In genomic region chr6:34696739-34697543, GRCh38 we compare ENCODE assay signal across 8 cellular contexts. TPM values are rescaled to one million over a fixed set of nuclear protein-coding genes. Genes with fewer than 3 reads are reported as not detected.
DNase-seq lines count a peak whose midpoint lies in the region; ATAC-seq, FAIRE-seq and TF ChIP-seq lines count a peak whose summit lies in the region.

ILRUN (minus strand) TSS chr6:34696767; CDS start chr6:34696603, 164 bp downstream.

- H3K18ac ChIP-seq in IMR-90 (ENCODE audit: low read depth, low read length), result peak within 1 kb of the TSS; percentile 84

- H3K56ac ChIP-seq in IMR-90 (ENCODE audit: extremely low read depth, insufficient read depth, low read length), result peak within 1 kb of the TSS; percentile 89

- no peak for TF ChIP-seq POLR2A in IMR-90 (IDR thresholded peaks at IDR 0.05; ENCODE audit: low read depth, low read length)
- TF ChIP-seq POLR2A in endothelial cell of umbilical vein (IDR thresholded peaks at IDR 0.05; ENCODE audit: low read depth, low read length), result peak; percentile 45

- H3K9me1 ChIP-seq in IMR-90 (ENCODE audit: insufficient read depth, low read length) (peaks cover 15% of the 10 kb centered on the region; the same call in 1 of the 2 replicates), endothelial cell of umbilical vein (replicated peaks; ENCODE audit: control insufficient read depth, extremely low read depth, insufficient read depth, low read length) (no peaks in the 10 kb centered on the region)

- peaks cover 11 to 46% of the 10 kb centered on the region in 2 experiments; a peak in 3 of 4 replicates for H3K79me1 ChIP-seq in IMR-90 (ENCODE audit: low read depth in 1 of 2, low read length in 2 of 2)

- peaks cover 42% of the 10 kb centered on the region for H4K20me1 ChIP-seq in IMR-90 (ENCODE audit: insufficient read depth, low read length)
- H4K20me1 ChIP-seq in OCI-LY7 (ENCODE audit: insufficient read depth, low read length), result peaks cover 11% of the 10 kb centered on the region; the same call in 1 of the 2 replicates
- peaks cover 4% of the 10 kb centered on the region for H4K20me1 ChIP-seq in endothelial cell of umbilical vein (replicated peaks; ENCODE audit: control insufficient read depth, extremely low read depth, insufficient read depth, low read length)

- H3K4me3 ChIP-seq in IMR-90 (ENCODE audit: insufficient read depth, low read depth, low read length) (peak within 1 kb of the TSS; percentile 89), OCI-LY7 (ENCODE audit: low read depth, low read length, poor library complexity, severe bottlenecking) (peak within 1 kb of the TSS; percentile 97), endothelial cell of umbilical vein (replicated peaks in 1 of 3; ENCODE audit: insufficient read depth in 1 of 3, low read depth in 1 of 3, low read length in 3 of 3) (peak within 1 kb of the TSS; percentile 81 to 92 (median 83))

- CTCF ChIA-PET in IMR-90 (lab: Yijun Ruan, JAX), result no interaction called here
- CTCF ChIA-PET in OCI-LY7 (lab: Charles Lee; ENCODE audit: unreplicated experiment), result interaction anchor here (0.5 to 1.0 kb wide), 4 partner anchors 25 to 986 kb away, joined by 3 to 6 read pairs (median 4); partner anchors contain the start of gene UQCC2
- CTCF ChIA-PET in endothelial cell of umbilical vein (lab: Charles Lee), result interaction anchor here (0.6 to 1.6 kb wide), 10 partner anchors 11 to 282 kb away, joined by 3 to 6 read pairs (median 4); partner anchors contain the start of genes BLTP3A and SNRPC

- dilution Hi-C loops in IMR-90 (cut with HindIII; ENCODE audit: low sequenced_read_pairs, unreplicated experiment), result no loop called here
- dilution Hi-C loops in endothelial cell of umbilical vein (cut with MboI; ENCODE audit: extremely low pct_ligation_motif_present, low sequenced_read_pairs), result no loop called here

- H3K79me2 ChIP-seq in OCI-LY7 (ENCODE audit: insufficient read depth, low read depth, low read length) (peaks cover 50% of the 10 kb centered on the region), endothelial cell of umbilical vein (ENCODE audit: control insufficient read depth, insufficient read depth, low read length) (peaks cover 45% of the 10 kb centered on the region)

- H4K8ac ChIP-seq in IMR-90 (ENCODE audit: low read depth in 2 of 2, low read length in 2 of 2), result peak within 1 kb of the TSS; percentile 91 to 96

- H3K14ac ChIP-seq in IMR-90 (replicated peaks; ENCODE audit: low read depth, low read length), result peak within 1 kb of the TSS; percentile 98

- intact Hi-C loops in IMR-90 (cut with micrococcal nuclease), result loop anchor here (2.0 to 5.0 kb wide), 2 partner anchors 60 to 90 kb away; partner anchors contain the start of gene SNRPC
- intact Hi-C loops in OCI-LY7 (cut with micrococcal nuclease; ENCODE audit: unreplicated experiment), result loop anchor here (1.0 to 2.0 kb wide), 2 partner anchors 22 to 94 kb away; no protein-coding TSS in a partner anchor
- intact Hi-C loops in endothelial cell of umbilical vein (cut with micrococcal nuclease), result loop anchor here (1.0 to 5.0 kb wide), 2 partner anchors 40 to 60 kb away; partner anchors contain the start of gene SNRPC

- H2AK5ac ChIP-seq in IMR-90 (ENCODE audit: low read depth, low read length), result peak within 1 kb of the TSS; percentile 85

- in situ Hi-C loops in Caki2 (cut with HindIII; ENCODE audit: low pct_unique_long_range_greater_than_20kb, low sequenced_read_pairs) (no loop called here), IMR-90 (cut with MboI; ENCODE audit: low sequenced_read_pairs) (no loop called here)

- H3K4me2 ChIP-seq in IMR-90 (ENCODE audit: low read depth, low read length) (peak within 1 kb of the TSS; percentile 98), OCI-LY7 (ENCODE audit: low read length) (peak within 1 kb of the TSS; percentile 95), endothelial cell of umbilical vein (ENCODE audit: insufficient read depth, low read length) (peak within 1 kb of the TSS; percentile 97)

- peak within 1 kb of the TSS; percentile 100 for H2AK9ac ChIP-seq in IMR-90 (replicated peaks; ENCODE audit: low read depth, low read length, poor library complexity)

- H3K23ac ChIP-seq in IMR-90 (ENCODE audit: low read depth, low read length), result peak within 1 kb of the TSS; percentile 99

- BruUV-seq in IMR-90 (replicated peaks; lab: Mats Ljungman, UMichigan), result no TSS peak
- BruUV-seq in OCI-LY7 (replicated peaks; lab: Mats Ljungman, UMichigan), result TSS peak; percentile 100
- BruUV-seq in endothelial cell of umbilical vein (replicated peaks; lab: Mats Ljungman, UMichigan), result TSS peak; percentile 99

- H3K9ac ChIP-seq in IMR-90 (ENCODE audit: low read depth, low read length) (peak within 1 kb of the TSS; percentile 89), endothelial cell of umbilical vein (replicated peaks; ENCODE audit: extremely low read depth, insufficient read depth, low read length) (peak within 1 kb of the TSS; percentile 90)

- H3K27ac ChIP-seq in IMR-90 (ENCODE audit: insufficient read depth, low read length) (peak within 1 kb of the TSS; percentile 95), OCI-LY7 (ENCODE audit: low read depth, low read length, poor library complexity, severe bottlenecking) (peak within 1 kb of the TSS; percentile 65), endothelial cell of umbilical vein (ENCODE audit: insufficient read depth, low read depth, low read length) (peak within 1 kb of the TSS; percentile 77)

- H2AFZ ChIP-seq in IMR-90 (replicated peaks; ENCODE audit: low read length, poor library complexity), result peak within 1 kb of the TSS; percentile 92
- H2AFZ ChIP-seq in OCI-LY7 (ENCODE audit: low read length), result peak within 1 kb of the TSS; percentile 97
- peak within 1 kb of the TSS; percentile 96 for H2AFZ ChIP-seq in endothelial cell of umbilical vein (ENCODE audit: low read depth, low read length)

- ATAC-seq in GM21515 (IDR thresholded peaks at IDR 0.05; ENCODE audit: unreplicated experiment) (peak; percentile 61), IMR-90 (ENCODE audit: low read depth) (peak; percentile 97)

- H3K9me2 ChIP-seq in OCI-LY7 (ENCODE audit: insufficient read depth, low read length), result no peaks in the 10 kb centered on the region

- no peak for TF ChIP-seq CTCF in IMR-90 (conservative IDR thresholded peaks at IDR 0.05; ENCODE audit: low read depth, low read length)
- TF ChIP-seq CTCF in OCI-LY7 (conservative IDR thresholded peaks at IDR 0.05; ENCODE audit: low read length), result no peak
- TF ChIP-seq CTCF in endothelial cell of umbilical vein (IDR thresholded peaks at IDR 0.05; ENCODE audit: extremely low read depth in 1 of 2, insufficient read depth in 1 of 2, low read depth in 1 of 2, low read length in 2 of 2), result no peak

- WGBS in IMR-90 (ENCODE audit: extremely low coverage in 2 of 2, insufficient read length in 1 of 2), 2 experiments, result no CpG with 5 or more reads among the region's 49 CpGs

- H2BK15ac ChIP-seq in IMR-90 (ENCODE audit: low read depth, low read length), result peak within 1 kb of the TSS; percentile 74; the same call in 1 of the 3 replicates

- H3K27me3 ChIP-seq in IMR-90 (ENCODE audit: control insufficient read depth, insufficient read depth, low read length) (no peaks in the 10 kb centered on the region), endothelial cell of umbilical vein (ENCODE audit: control insufficient read depth in 2 of 2, insufficient read depth in 2 of 2, low read length in 2 of 2) (no peaks in the 10 kb centered on the region)

- peak; percentile 98 for DNase-seq in Caki2 (ENCODE audit: low read depth)
- DNase-seq in IMR-90, result peak; percentile 92
- DNase-seq in OCI-LY7 (ENCODE audit: low spot score), result peak; percentile 95
- DNase-seq in activated T-cell treated with anti-CD3 and anti-CD28 coated beads for 1 hour (ENCODE audit: low read depth), result peak; percentile 96
- DNase-seq in endothelial cell of umbilical vein (ENCODE audit: low read depth, low spot score), result peak; percentile 94
- DNase-seq in midbrain (lab: John Stamatoyannopoulos, UW), result peak; percentile 97
- DNase-seq in stimulated activated CD8-positive, alpha-beta memory T cell treated with anti-CD3 and anti-CD28 coated beads, Interleukin-15, amount 100 ng/mL, for 48 hours (ENCODE audit: low read depth in 2 of 2), result peak; percentile 92 to 93

- H3K4me1 ChIP-seq in IMR-90 (ENCODE audit: control insufficient read depth, insufficient read depth, low read length) (peaks cover 4% of the 10 kb centered on the region; the same call in 1 of the 2 replicates), OCI-LY7 (ENCODE audit: insufficient read depth, low read length, poor library complexity, severe bottlenecking) (peaks cover 44% of the 10 kb centered on the region), endothelial cell of umbilical vein (ENCODE audit: control insufficient read depth, extremely low read depth, insufficient read depth, low read length) (peaks cover 14% of the 10 kb centered on the region)

- H3K9me3 ChIP-seq in IMR-90 (ENCODE audit: control insufficient read depth, insufficient read depth, low read length) (no peaks in the 10 kb centered on the region), OCI-LY7 (ENCODE audit: low read length) (no peaks in the 10 kb centered on the region), endothelial cell of umbilical vein (replicated peaks; ENCODE audit: control insufficient read depth, insufficient read depth, low read length) (no peaks in the 10 kb centered on the region)

- peak within 1 kb of the TSS; percentile 41; the same call in 1 of the 2 replicates for H2BK20ac ChIP-seq in IMR-90 (ENCODE audit: low read depth, low read length)

- peak within 1 kb of the TSS; percentile 81 for H2BK120ac ChIP-seq in IMR-90 (ENCODE audit: low read depth, low read length)

- H2BK5ac ChIP-seq in IMR-90 (ENCODE audit: low read depth, low read length, poor library complexity, severe bottlenecking), result peak within 1 kb of the TSS; percentile 86

- POLR2A ChIA-PET in IMR-90 (lab: Charles Lee; ENCODE audit: unreplicated experiment), result interaction anchor here (0.6 kb wide), 1 partner anchor 1905 kb away, joined by 12 read pairs; no protein-coding TSS in a partner anchor
- POLR2A ChIA-PET in OCI-LY7 (lab: Charles Lee), result interaction anchor here (0.6 to 1.9 kb wide), 11 partner anchors 13 to 131 kb away, joined by 3 to 12 read pairs (median 4); partner anchors contain the start of gene BLTP3A
- POLR2A ChIA-PET in endothelial cell of umbilical vein (lab: Charles Lee), result interaction anchor here (0.5 to 1.3 kb wide), 4 partner anchors 39 to 426 kb away, joined by 3 to 4 read pairs (median 4); no protein-coding TSS in a partner anchor

- H3K4ac ChIP-seq in IMR-90 (ENCODE audit: low read depth, low read length), result peak within 1 kb of the TSS; percentile 91

- no peaks in the 10 kb centered on the region for H3K36me3 ChIP-seq in IMR-90 (ENCODE audit: control insufficient read depth, insufficient read depth, low read length)
- peaks cover 20% of the 10 kb centered on the region for H3K36me3 ChIP-seq in OCI-LY7 (ENCODE audit: insufficient read depth, low read length)
- no peaks in the 10 kb centered on the region for H3K36me3 ChIP-seq in endothelial cell of umbilical vein (ENCODE audit: control insufficient read depth in 2 of 2, extremely low read depth in 1 of 2, insufficient read depth in 2 of 2, low read length in 2 of 2)

- peak; percentile 92 for FAIRE-seq in endothelial cell of umbilical vein (lab: Jason Lieb, UNC)

- TF ChIP-seq RAD21 in IMR-90 (IDR thresholded peaks at IDR 0.05; ENCODE audit: low read length), result no peak

- peak within 1 kb of the TSS; percentile 97 for H4K5ac ChIP-seq in IMR-90 (ENCODE audit: low read depth, low read length)

- peak within 1 kb of the TSS; percentile 88 for H4K91ac ChIP-seq in IMR-90 (ENCODE audit: insufficient read depth, low read depth, low read length)

RNA-seq across cellular contexts. Expression of gene ILRUN, which starts in this region (rescaled TPM):
- total RNA-seq in Caki2 (2014; rRNA removed; shearing (Covaris generic); ENCODE audit: low replicate concordance), result 46.1 and 54.5 TPM in 2 replicates
- total RNA-seq in IMR-90 (2012; rRNA removed) (29.9 and 32.2 TPM in 2 replicates), OCI-LY7 (2022) (77.6 and 82.7 TPM in 2 replicates), endothelial cell of umbilical vein (47.0 and 48.9 TPM in 2 replicates)
- polyA plus RNA-seq in IMR-90 (2012; rRNA removed) (25.4 and 26.0 TPM in 2 replicates), endothelial cell of umbilical vein (27.7 and 30.5 TPM in 2 replicates)
- 16.3 and 17.2 TPM in 2 replicates for polyA plus RNA-seq in IMR-90 (2012; cell fraction: cytosol; rRNA removed)
- polyA plus RNA-seq in IMR-90 (2012; cell fraction: nucleus; rRNA removed; ENCODE audit: low replicate concordance), result 9.8 and 15.3 TPM in 2 replicates
- 25.6 and 27.1 TPM in 2 replicates for total RNA-seq in OCI-LY7 (2014; rRNA removed; shearing (Covaris generic))
- polyA plus RNA-seq in endothelial cell of umbilical vein (2011; cell fraction: cytosol; rRNA removed), result 31.7 and 35.6 TPM in 2 replicates
- 21.1 and 24.0 TPM in 2 replicates for polyA plus RNA-seq in endothelial cell of umbilical vein (2011; cell fraction: nucleus; rRNA removed)
- polyA plus RNA-seq in endothelial cell of umbilical vein (2012), result 33.9 and 43.8 TPM in 2 replicates
- polyA minus RNA-seq in endothelial cell of umbilical vein, result 63.7 and 70.8 TPM in 2 replicates
- polyA minus RNA-seq in endothelial cell of umbilical vein (2011; cell fraction: cytosol; rRNA and poly(A)+ RNA removed), result 56.3 TPM
- 15.7 and 20.4 TPM in 2 replicates for polyA minus RNA-seq in endothelial cell of umbilical vein (2011; cell fraction: nucleus; rRNA and poly(A)+ RNA removed)

Comparison
In these comparisons a context has a peak if more than half of its experiments do, and no peak if none do; other contexts are left out.
1. Peak in every context shown above with its lines: DNase-seq, ATAC-seq, H3K4me3 ChIP-seq and H3K27ac ChIP-seq.